9 cellular contexts compared by ENCODE assay signal in genomic region chr12:45259732-45260480, GRCh38. TPM values are rescaled to one million over a fixed set of nuclear protein-coding genes. Genes with fewer than 3 reads are reported as not detected.
A peak's percentile ranks its signal among the peaks of the same experiment; 100 is the strongest.
DNase-seq lines count a peak whose midpoint lies in the region; ATAC-seq and TF ChIP-seq lines count a peak whose summit lies in the region.
"Had no signal": no experiment of that assay in that cellular context is flagged by ENCODE, and none has a peak within 500 bp of the region (broad histone marks: within the 10 kb centered on the region; RNA-seq: fewer than 3 reads in every experiment).

No MANE protein-coding gene starts in this region.

- no peaks in the 10 kb centered on the region for H3K9me3 ChIP-seq in breast epithelium
- no peaks in the 10 kb centered on the region for H3K9me3 ChIP-seq in iPS-20b (ENCODE audit: insufficient read depth, low read depth, low read length)
- H3K9me3 ChIP-seq: BLaER1 had no signal

- no peaks in the 10 kb centered on the region for H3K36me3 ChIP-seq in breast epithelium
- H3K36me3 ChIP-seq in iPS-20b (ENCODE audit: insufficient read depth, low read depth, low read length) = no peaks in the 10 kb centered on the region

- intact Hi-C loops in MCF 10A (cut with micrococcal nuclease) (no loop called here), breast epithelium (cut with DNase I; ENCODE audit: low total_unique reads) (no loop called here)

- no peaks in the 10 kb centered on the region for H3K9me3 Mint-ChIP-seq in MCF 10A (ENCODE audit: unreplicated experiment)
- no peaks in the 10 kb centered on the region for H3K9me3 Mint-ChIP-seq in type B pancreatic cell

- H3K27ac ChIP-seq in breast epithelium (peak overlapping the region in 1 of 2 donors; percentile 7), VCaP (peak overlapping the region; percentile 93), iPS-20b (ENCODE audit: low read length) (peak overlapping the region; percentile 16), substantia nigra (ENCODE audit: low read depth, low read length, poor library complexity, severe bottlenecking) (no peak overlapping the region)
- H3K27ac ChIP-seq: BLaER1 had no signal

- no peak for TF ChIP-seq POLR2A in breast epithelium (IDR thresholded peaks at IDR 0.05)

- POLR2A ChIA-PET in MCF 10A (lab: Yijun Ruan, JAX) = interaction anchor here (0.5 to 2.6 kb wide), 5 partner anchors 15 to 89 kb away, joined by 3 to 14 read pairs (median 4); partner anchors contain the start of gene ANO6

- H3K36me3 Mint-ChIP-seq in MCF 10A (ENCODE audit: insufficient read depth, unreplicated experiment) = no peaks in the 10 kb centered on the region
- H3K36me3 Mint-ChIP-seq in type B pancreatic cell = peaks cover 4% of the 10 kb centered on the region

- no peaks in the 10 kb centered on the region for H3K27me3 ChIP-seq in breast epithelium
- H3K27me3 ChIP-seq in iPS-20b (ENCODE audit: insufficient read depth, low read length) = no peaks in the 10 kb centered on the region
- H3K27me3 ChIP-seq: BLaER1 had no signal

- H3K9ac ChIP-seq in iPS-20b (ENCODE audit: low read depth, low read length) = no peak overlapping the region; the same call in none of the 2 replicates
- H3K9ac ChIP-seq: BLaER1 had no signal

- TF ChIP-seq CTCF in MCF 10A (IDR thresholded peaks at IDR 0.05; ENCODE audit: unreplicated experiment) = no peak
- TF ChIP-seq CTCF in breast epithelium (IDR thresholded peaks at IDR 0.05) = no peak
- no peak for TF ChIP-seq CTCF in VCaP (conservative IDR thresholded peaks at IDR 0.05)
- no peak for TF ChIP-seq CTCF in type B pancreatic cell (conservative IDR thresholded peaks at IDR 0.05)

- H3K4me3 ChIP-seq in breast epithelium (no peak overlapping the region), iPS-20b (ENCODE audit: low read length) (no peak overlapping the region)
- H3K4me3 ChIP-seq: BLaER1 had no signal

- H3K27me3 Mint-ChIP-seq in MCF 10A (ENCODE audit: insufficient read depth, unreplicated experiment) = no peaks in the 10 kb centered on the region
- no peaks in the 10 kb centered on the region for H3K27me3 Mint-ChIP-seq in type B pancreatic cell

- H3K27ac Mint-ChIP-seq in MCF 10A (ENCODE audit: low read depth, unreplicated experiment) = no peak overlapping the region
- H3K27ac Mint-ChIP-seq in type B pancreatic cell = peak overlapping the region; percentile 83

- H3K4me3 Mint-ChIP-seq in MCF 10A (ENCODE audit: unreplicated experiment) = no peak overlapping the region
- peak overlapping the region; percentile 61 for H3K4me3 Mint-ChIP-seq in type B pancreatic cell

- CTCF ChIA-PET in MCF 10A (lab: Yijun Ruan, JAX) = interaction anchor here (0.6 to 1.2 kb wide), 5 partner anchors 10 to 1717 kb away, joined by 3 to 4 read pairs (median 3); no protein-coding TSS in a partner anchor

- ATAC-seq in HG02763 (IDR thresholded peaks at IDR 0.05; ENCODE audit: unreplicated experiment) (no peak), HG02885 (IDR thresholded peaks at IDR 0.05; ENCODE audit: poor library complexity, unreplicated experiment) (no peak)

- DNase-seq in MCF 10A (ENCODE audit: unreplicated experiment) = peak; percentile 27
- DNase-seq in breast epithelium (ENCODE audit: low spot score in 2 of 2) = no peak
- DNase-seq in type B pancreatic cell (ENCODE audit: extremely low spot score, unreplicated experiment) = no peak
- DNase-seq in substantia nigra (lab: John Stamatoyannopoulos, UW) = no peak

- BruUV-seq in MCF 10A (replicated peaks; lab: Mats Ljungman, UMichigan) = no TSS peak

- H3K4me1 Mint-ChIP-seq in MCF 10A (ENCODE audit: insufficient read depth, unreplicated experiment) (peaks cover 30% of the 10 kb centered on the region), type B pancreatic cell (ENCODE audit: unreplicated experiment) (peaks cover 54% of the 10 kb centered on the region)

- H3K4me1 ChIP-seq in breast epithelium = peaks cover 0 to 7% of the 10 kb centered on the region in 2 donors
- peaks cover 13% of the 10 kb centered on the region for H3K4me1 ChIP-seq in iPS-20b (ENCODE audit: insufficient read depth, low read length)

RNA-seq across cellular contexts. Expression of gene ANO6, which starts 44.0 kb away (rescaled TPM):
- total RNA-seq in MCF 10A (2022) (25.4 and 31.8 TPM in 2 replicates), breast epithelium (100 to 1,000 TPM in 1 of 3 donors, 10 to 100 TPM in 2; 71.8 to 141 (median 76.5) TPM), type B pancreatic cell (ENCODE audit: low replicate concordance) (35.0 and 38.1 TPM in 2 replicates)
